8 cellular contexts compared by ENCODE assay signal in genomic region chr18:58687871-58688308, GRCh38. TPM values are rescaled to one million over a fixed set of nuclear protein-coding genes. Genes with fewer than 3 reads are reported as not detected.
DNase-seq lines count a peak whose midpoint lies in the region; ATAC-seq lines count a peak whose summit lies in the region.

No MANE protein-coding gene starts in this region.

- H3K36me3 Mint-ChIP-seq in memory B cell, result peaks cover 32% of the 10 kb centered on the region

- intact Hi-C loops in left colon (cut with DNase I, micrococcal nuclease), result no loop called here

- no peaks in the 10 kb centered on the region for H3K9me3 Mint-ChIP-seq in memory B cell

- H3K4me1 Mint-ChIP-seq in memory B cell, result peaks cover 27% of the 10 kb centered on the region

- peak; percentile 32 for DNase-seq in activated CD4-positive, alpha-beta T cell treated with anti-CD3 and anti-CD28 coated beads for 1 hour
- no peak for DNase-seq in memory B cell (ENCODE audit: low spot score in 2 of 2)
- no peak for DNase-seq in cerebellar cortex (ENCODE audit: low spot score)
- no peak for DNase-seq in left colon
- no peak for DNase-seq in hepatic stellate cell (ENCODE audit: low spot score)
- DNase-seq in inferior parietal cortex (ENCODE audit: extremely low spot score), result no peak

- H3K27ac Mint-ChIP-seq in memory B cell, result peak overlapping the region; percentile 64

- no peaks in the 10 kb centered on the region for H3K27me3 Mint-ChIP-seq in memory B cell

- ATAC-seq in GM18499 (IDR thresholded peaks at IDR 0.05; ENCODE audit: insufficient read depth, unreplicated experiment), result peak; percentile 83
- ATAC-seq in HG02678 (IDR thresholded peaks at IDR 0.05; ENCODE audit: unreplicated experiment), result peak; percentile 97
- peak; percentile 66 for ATAC-seq in memory B cell (ENCODE audit: low read depth)
- no peak for ATAC-seq in left colon

- no peak overlapping the region for H3K4me3 Mint-ChIP-seq in memory B cell

RNA-seq across cellular contexts. Expression of gene MALT1, which starts 16.6 kb away (rescaled TPM):
- total RNA-seq in left colon, result 10 to 100 TPM; 19.8 to 22.9 TPM

RNA-seq across cellular contexts. Expression of gene ALPK2, which starts 59.0 kb away (rescaled TPM):
- total RNA-seq in left colon, result under 1 TPM in 1 of 2 donors, not detected in 1; 0.15 TPM
